In genomic region chr9:74078647-74079046, GRCh38 we compare ENCODE assay signal across 19 cellular contexts.
DNase-seq lines count a peak whose midpoint lies in the region; ATAC-seq and TF ChIP-seq lines count a peak whose summit lies in the region.
"Had no signal": no experiment of that assay in that cellular context is flagged by ENCODE, and none has a peak within 500 bp of the region (broad histone marks: within the 10 kb centered on the region; RNA-seq: fewer than 3 reads in every experiment).

No MANE protein-coding gene starts in this region.

- H3F3A ChIP-seq in GM23338 (replicated peaks; ENCODE audit: low read depth): no peaks in the 10 kb centered on the region

- H3K9me3 ChIP-seq in SK-N-MC (ENCODE audit: low read depth, low read length) (no peaks in the 10 kb centered on the region), mesodermal cell (ENCODE audit: control insufficient read depth, low read length) (no peaks in the 10 kb centered on the region)
- H3K9me3 ChIP-seq: MG63, Peyer's patch had no signal

- TF ChIP-seq CTCF in GM23338 (conservative IDR thresholded peaks at IDR 0.05; ENCODE audit: low read depth in 2 of 2): no peak
- no peak for TF ChIP-seq CTCF in epithelial cell of proximal tubule (conservative IDR thresholded peaks at IDR 0.05; ENCODE audit: low read depth, low read length)

- no peak overlapping the region for H2AFZ ChIP-seq in GM23338

- no peak overlapping the region for H3K9ac ChIP-seq in SK-N-MC (ENCODE audit: insufficient read length)

- peaks cover 75% of the 10 kb centered on the region for H3K79me2 ChIP-seq in GM23338 (replicated peaks; ENCODE audit: insufficient read depth)

- H4K20me1 ChIP-seq in GM23338 (replicated peaks; ENCODE audit: insufficient read depth): no peaks in the 10 kb centered on the region

- H3K27me3 Mint-ChIP-seq in GM23338 (ENCODE audit: insufficient read depth, low read depth, poor library complexity): peaks cover 7% of the 10 kb centered on the region
- no peaks in the 10 kb centered on the region for H3K27me3 Mint-ChIP-seq in effector memory CD8-positive, alpha-beta T cell
- H3K27me3 Mint-ChIP-seq: activated naive CD8-positive, alpha-beta T cell treated with anti-CD3 and anti-CD28 coated beads, Interleukin-2, amount 50 U/mL, for 24 hours; dendritic cell treated with granulocyte-macrophage colony-stimulating factor and Interleukin-4, amounts not matched to agents 40 ng/mL and 50 ng/mL, for 4 days had no signal

- H3K4me2 ChIP-seq in GM23338: peak overlapping the region; percentile 46

- H3K27ac ChIP-seq in GM23338 (ENCODE audit: low read depth) (peak overlapping the region; percentile 13), SK-N-MC (peak overlapping the region; percentile 5; the same call in 1 of the 2 replicates), mesodermal cell (ENCODE audit: low read depth, low read length, severe bottlenecking) (peak overlapping the region; percentile 16)
- H3K27ac ChIP-seq: Peyer's patch had no signal

- peaks cover 22% of the 10 kb centered on the region for H3K9me2 ChIP-seq in GM23338 (ENCODE audit: insufficient read depth)

- H3K4me1 ChIP-seq in GM23338 (ENCODE audit: insufficient read depth) (peaks cover 31% of the 10 kb centered on the region), mesodermal cell (ENCODE audit: control insufficient read depth, insufficient read depth, low read length, poor library complexity, severe bottlenecking) (peaks cover 12% of the 10 kb centered on the region)
- H3K4me1 ChIP-seq: Peyer's patch had no signal

- ATAC-seq in GM23338: peak; percentile 56
- ATAC-seq in stimulated activated naive CD8-positive, alpha-beta T cell treated with anti-CD3 and anti-CD28 coated beads, Interleukin-15, Interleukin-2, amounts not matched to agents 100 U/mL and 50 U/mL, for 24 hours: no peak
- no peak for ATAC-seq in effector memory CD8-positive, alpha-beta T cell (replicated peaks)
- ATAC-seq: activated naive CD8-positive, alpha-beta T cell treated with anti-CD3 and anti-CD28 coated beads, Interleukin-2, amount 50 U/mL, for 24 hours; activated T-cell treated with anti-CD3 and anti-CD28 coated beads, Interleukin-2, amount 50 U/mL, for 72 hours had no signal

- H3K27me3 ChIP-seq in GM23338 (ENCODE audit: insufficient read depth): no peaks in the 10 kb centered on the region
- H3K27me3 ChIP-seq: MG63, Peyer's patch had no signal

- H3K4me3 Mint-ChIP-seq in GM23338: no peak overlapping the region
- no peak overlapping the region for H3K4me3 Mint-ChIP-seq in effector memory CD8-positive, alpha-beta T cell
- H3K4me3 Mint-ChIP-seq: activated naive CD8-positive, alpha-beta T cell treated with anti-CD3 and anti-CD28 coated beads, Interleukin-2, amount 50 U/mL, for 24 hours; activated T-cell treated with anti-CD3 and anti-CD28 coated beads, Interleukin-2, amount 50 U/mL, for 72 hours; dendritic cell treated with granulocyte-macrophage colony-stimulating factor and Interleukin-4, amounts not matched to agents 40 ng/mL and 50 ng/mL, for 4 days; T-helper 2 cell treated with Interferon-gamma antibody and Interleukin-4, amounts not matched to agents 5 μg/mL and 100 μg/mL, for 36 hours had no signal

- H3K36me3 ChIP-seq in GM23338 (ENCODE audit: insufficient read depth): 0 out of 2 replicates have a peak, but pooled peaks cover 10% of the 10 kb centered on the region
- no peaks in the 10 kb centered on the region for H3K36me3 ChIP-seq in SK-N-MC (ENCODE audit: insufficient read depth, low read length)
- no peaks in the 10 kb centered on the region for H3K36me3 ChIP-seq in mesodermal cell (ENCODE audit: control insufficient read depth, insufficient read depth, low read length)
- H3K36me3 ChIP-seq: MG63, Peyer's patch had no signal

- H3K4me3 ChIP-seq in GM23338: no peak overlapping the region
- no peak overlapping the region for H3K4me3 ChIP-seq in SK-N-MC
- H3K4me3 ChIP-seq in epithelial cell of proximal tubule (ENCODE audit: low read depth, low read length): no peak overlapping the region
- no peak overlapping the region for H3K4me3 ChIP-seq in mesodermal cell (ENCODE audit: extremely low read depth, insufficient read depth, low read length, poor library complexity, severe bottlenecking)
- H3K4me3 ChIP-seq: MG63, Peyer's patch had no signal

- H3K36me3 Mint-ChIP-seq in GM23338 (ENCODE audit: low read depth): peaks cover 87% of the 10 kb centered on the region
- no peaks in the 10 kb centered on the region for H3K36me3 Mint-ChIP-seq in effector memory CD8-positive, alpha-beta T cell (ENCODE audit: insufficient read depth)

- H3K27ac Mint-ChIP-seq in GM23338: peak overlapping the region; percentile 92
- no peak overlapping the region for H3K27ac Mint-ChIP-seq in effector memory CD8-positive, alpha-beta T cell
- H3K27ac Mint-ChIP-seq: activated naive CD8-positive, alpha-beta T cell treated with anti-CD3 and anti-CD28 coated beads, Interleukin-2, amount 50 U/mL, for 24 hours; activated T-cell treated with anti-CD3 and anti-CD28 coated beads, Interleukin-2, amount 50 U/mL, for 72 hours; dendritic cell treated with granulocyte-macrophage colony-stimulating factor and Interleukin-4, amounts not matched to agents 40 ng/mL and 50 ng/mL, for 4 days; T-helper 2 cell treated with Interferon-gamma antibody and Interleukin-4, amounts not matched to agents 5 μg/mL and 100 μg/mL, for 36 hours had no signal

- H3K9me3 Mint-ChIP-seq in GM23338: peaks cover 72% of the 10 kb centered on the region
- peaks cover 0 to 8% of the 10 kb centered on the region in 2 donors for H3K9me3 Mint-ChIP-seq in effector memory CD8-positive, alpha-beta T cell

- H3K4me1 Mint-ChIP-seq in GM23338: peaks cover 30% of the 10 kb centered on the region
- H3K4me1 Mint-ChIP-seq in effector memory CD8-positive, alpha-beta T cell (ENCODE audit: low read depth in 2 of 2): no peaks in the 10 kb centered on the region
- H3K4me1 Mint-ChIP-seq: activated naive CD8-positive, alpha-beta T cell treated with anti-CD3 and anti-CD28 coated beads, Interleukin-2, amount 50 U/mL, for 24 hours had no signal

- DNase-seq in GM23338 (ENCODE audit: low spot score): no peak
- no peak for DNase-seq in SK-N-MC (ENCODE audit: low read depth, low spot score)
- peak; percentile 61 for DNase-seq in epithelial cell of proximal tubule (ENCODE audit: low read depth)
- no peak for DNase-seq in NOMO-1 treated with DMSO at 0.1 percent for 48 hours (lab: John Stamatoyannopoulos, UW; ENCODE audit: unreplicated experiment)
- no peak for DNase-seq in stimulated activated naive CD8-positive, alpha-beta T cell treated with anti-CD3 and anti-CD28 coated beads, Interleukin-15, Interleukin-2, amounts not matched to agents 100 U/mL and 50 U/mL, for 24 hours
- no peak for DNase-seq in effector memory CD8-positive, alpha-beta T cell
- DNase-seq in activated CD8-positive, alpha-beta memory T cell treated with anti-CD3 and anti-CD28 coated beads, Interleukin-2, amount 50 U/mL, for 48 hours: no peak
- DNase-seq: activated CD4-positive, alpha-beta T cell treated with anti-CD3 and anti-CD28 coated beads, Interleukin-2, amount 50 U/mL, for 4 hours; activated naive CD8-positive, alpha-beta T cell treated with anti-CD3 and anti-CD28 coated beads, Interleukin-2, amount 50 U/mL, for 24 hours; activated T-cell treated with anti-CD3 and anti-CD28 coated beads, Interleukin-2, amount 50 U/mL, for 72 hours; DMS79 treated with DMSO at 0.1 percent for 48 hours; MG63; NCI-H1930; NCI-H524 treated with DMSO at 0.1 percent for 48 hours; Peyer's patch; stimulated activated CD4-positive, alpha-beta T cell treated with anti-CD3 and anti-CD28 coated beads, Interleukin-12 subunit alpha, Interleukin-12 subunit beta, amount 100 ng/mL, for 4 hours had no signal

TF ChIP-seq in GM23338, 12 proteins besides CTCF, POLR2A, EP300 and RAD21 (continues in another document):
- TF ChIP-seq POLR2AphosphoS5 (IDR thresholded peaks at IDR 0.05; ENCODE audit: low read depth): no peak
